1 cellular context compared by ENCODE assay signal in the genomic region with DNA sequence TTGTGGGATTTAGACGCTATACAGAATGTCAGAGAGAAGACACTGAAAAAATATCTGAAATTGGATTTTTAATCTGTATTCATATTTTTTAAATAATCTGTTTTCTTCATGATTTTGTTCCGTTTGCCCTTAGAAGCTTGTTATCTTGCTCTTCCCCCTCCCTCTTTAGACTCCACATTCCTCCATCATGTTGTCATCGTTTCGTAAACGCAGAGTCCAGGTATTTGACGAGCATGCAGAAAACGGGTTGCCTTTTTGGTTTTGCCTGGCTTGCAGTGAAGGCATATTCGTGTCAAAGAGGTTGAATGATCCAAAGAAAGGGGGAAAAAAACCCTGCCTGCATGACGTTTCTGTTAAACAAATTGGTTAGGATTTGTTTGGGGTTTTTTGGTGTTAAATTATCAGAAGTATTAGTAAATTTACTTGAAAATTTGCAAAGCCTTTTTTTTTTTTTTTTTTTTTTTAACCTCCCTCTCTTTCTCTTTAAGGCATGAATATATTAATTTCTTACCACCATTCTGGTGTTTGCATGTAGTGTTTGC.
TF ChIP-seq lines count a peak whose summit lies in the region.

No MANE protein-coding gene starts in this region.

TF ChIP-seq in HepG2, 621 proteins besides CTCF, POLR2A, EP300 and RAD21 (continued from another document and continues in another):
- TF ChIP-seq, protein P1, sequence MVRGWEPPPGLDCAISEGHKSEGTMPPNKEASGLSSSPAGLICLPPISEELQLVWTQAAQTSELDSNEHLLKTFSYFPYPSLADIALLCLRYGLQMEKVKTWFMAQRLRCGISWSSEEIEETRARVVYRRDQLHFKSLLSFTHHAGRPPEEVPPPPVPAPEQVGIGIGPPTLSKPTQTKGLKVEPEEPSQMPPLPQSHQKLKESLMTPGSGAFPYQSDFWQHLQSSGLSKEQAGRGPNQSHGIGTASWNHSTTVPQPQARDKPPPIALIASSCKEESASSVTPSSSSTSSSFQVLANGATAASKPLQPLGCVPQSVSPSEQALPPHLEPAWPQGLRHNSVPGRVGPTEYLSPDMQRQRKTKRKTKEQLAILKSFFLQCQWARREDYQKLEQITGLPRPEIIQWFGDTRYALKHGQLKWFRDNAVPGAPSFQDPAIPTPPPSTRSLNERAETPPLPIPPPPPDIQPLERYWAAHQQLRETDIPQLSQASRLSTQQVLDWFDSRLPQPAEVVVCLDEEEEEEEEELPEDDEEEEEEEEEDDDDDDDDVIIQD (CRISPR knock-in tag; IDR thresholded peaks at IDR 0.05; ENCODE audit: low read depth), result no peak
- TF ChIP-seq ZNF737 (CRISPR knock-in tag; IDR thresholded peaks at IDR 0.05; ENCODE audit: borderline replicate concordance), result no peak
- no peak for TF ChIP-seq ZNF558 (CRISPR knock-in tag; IDR thresholded peaks at IDR 0.05; ENCODE audit: borderline replicate concordance)
- TF ChIP-seq FOXJ3 (CRISPR knock-in tag; IDR thresholded peaks at IDR 0.05; ENCODE audit: borderline replicate concordance), result no peak
- no peak for TF ChIP-seq GZF1 (CRISPR knock-in tag; IDR thresholded peaks at IDR 0.05)
- TF ChIP-seq FOXK1 (CRISPR knock-in tag; IDR thresholded peaks at IDR 0.05; ENCODE audit: borderline replicate concordance, low read depth), result peak; percentile 30; the same call in 1 of the 2 replicates
- no peak for TF ChIP-seq MXD4 (CRISPR knock-in tag; IDR thresholded peaks at IDR 0.05)
- TF ChIP-seq, protein P2, sequence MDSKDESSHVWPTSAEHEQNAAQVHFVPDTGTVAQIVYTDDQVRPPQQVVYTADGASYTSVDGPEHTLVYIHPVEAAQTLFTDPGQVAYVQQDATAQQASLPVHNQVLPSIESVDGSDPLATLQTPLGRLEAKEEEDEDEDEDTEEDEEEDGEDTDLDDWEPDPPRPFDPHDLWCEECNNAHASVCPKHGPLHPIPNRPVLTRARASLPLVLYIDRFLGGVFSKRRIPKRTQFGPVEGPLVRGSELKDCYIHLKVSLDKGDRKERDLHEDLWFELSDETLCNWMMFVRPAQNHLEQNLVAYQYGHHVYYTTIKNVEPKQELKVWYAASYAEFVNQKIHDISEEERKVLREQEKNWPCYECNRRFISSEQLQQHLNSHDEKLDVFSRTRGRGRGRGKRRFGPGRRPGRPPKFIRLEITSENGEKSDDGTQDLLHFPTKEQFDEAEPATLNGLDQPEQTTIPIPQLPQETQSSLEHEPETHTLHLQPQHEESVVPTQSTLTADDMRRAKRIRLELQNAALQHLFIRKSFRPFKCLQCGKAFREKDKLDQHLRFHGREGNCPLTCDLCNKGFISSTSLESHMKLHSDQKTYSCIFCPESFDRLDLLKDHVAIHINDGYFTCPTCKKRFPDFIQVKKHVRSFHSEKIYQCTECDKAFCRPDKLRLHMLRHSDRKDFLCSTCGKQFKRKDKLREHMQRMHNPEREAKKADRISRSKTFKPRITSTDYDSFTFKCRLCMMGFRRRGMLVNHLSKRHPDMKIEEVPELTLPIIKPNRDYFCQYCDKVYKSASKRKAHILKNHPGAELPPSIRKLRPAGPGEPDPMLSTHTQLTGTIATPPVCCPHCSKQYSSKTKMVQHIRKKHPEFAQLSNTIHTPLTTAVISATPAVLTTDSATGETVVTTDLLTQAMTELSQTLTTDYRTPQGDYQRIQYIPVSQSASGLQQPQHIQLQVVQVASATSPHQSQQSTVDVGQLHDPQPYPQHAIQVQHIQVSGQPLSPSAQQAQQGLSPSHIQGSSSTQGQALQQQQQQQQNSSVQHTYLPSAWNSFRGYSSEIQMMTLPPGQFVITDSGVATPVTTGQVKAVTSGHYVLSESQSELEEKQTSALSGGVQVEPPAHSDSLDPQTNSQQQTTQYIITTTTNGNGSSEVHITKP (CRISPR knock-in tag; IDR thresholded peaks at IDR 0.05; ENCODE audit: low read depth), result no peak
- TF ChIP-seq, protein P3, sequence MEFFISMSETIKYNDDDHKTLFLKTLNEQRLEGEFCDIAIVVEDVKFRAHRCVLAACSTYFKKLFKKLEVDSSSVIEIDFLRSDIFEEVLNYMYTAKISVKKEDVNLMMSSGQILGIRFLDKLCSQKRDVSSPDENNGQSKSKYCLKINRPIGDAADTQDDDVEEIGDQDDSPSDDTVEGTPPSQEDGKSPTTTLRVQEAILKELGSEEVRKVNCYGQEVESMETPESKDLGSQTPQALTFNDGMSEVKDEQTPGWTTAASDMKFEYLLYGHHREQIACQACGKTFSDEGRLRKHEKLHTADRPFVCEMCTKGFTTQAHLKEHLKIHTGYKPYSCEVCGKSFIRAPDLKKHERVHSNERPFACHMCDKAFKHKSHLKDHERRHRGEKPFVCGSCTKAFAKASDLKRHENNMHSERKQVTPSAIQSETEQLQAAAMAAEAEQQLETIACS (CRISPR knock-in tag; IDR thresholded peaks at IDR 0.05), result 0 out of 2 replicates have a peak, but pooled peaks have one; percentile 35
- no peak for TF ChIP-seq ZNF552 (CRISPR knock-in tag; IDR thresholded peaks at IDR 0.05; ENCODE audit: borderline replicate concordance)
- TF ChIP-seq KDM1A (CRISPR knock-in tag; IDR thresholded peaks at IDR 0.05), result peak; percentile 40; the same call in 1 of the 2 replicates
- TF ChIP-seq, protein P4, sequence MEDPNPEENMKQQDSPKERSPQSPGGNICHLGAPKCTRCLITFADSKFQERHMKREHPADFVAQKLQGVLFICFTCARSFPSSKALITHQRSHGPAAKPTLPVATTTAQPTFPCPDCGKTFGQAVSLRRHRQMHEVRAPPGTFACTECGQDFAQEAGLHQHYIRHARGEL (CRISPR knock-in tag; IDR thresholded peaks at IDR 0.05), result no peak
- TF ChIP-seq ZNF230 (CRISPR knock-in tag; IDR thresholded peaks at IDR 0.05), result no peak
- TF ChIP-seq, protein P5, sequence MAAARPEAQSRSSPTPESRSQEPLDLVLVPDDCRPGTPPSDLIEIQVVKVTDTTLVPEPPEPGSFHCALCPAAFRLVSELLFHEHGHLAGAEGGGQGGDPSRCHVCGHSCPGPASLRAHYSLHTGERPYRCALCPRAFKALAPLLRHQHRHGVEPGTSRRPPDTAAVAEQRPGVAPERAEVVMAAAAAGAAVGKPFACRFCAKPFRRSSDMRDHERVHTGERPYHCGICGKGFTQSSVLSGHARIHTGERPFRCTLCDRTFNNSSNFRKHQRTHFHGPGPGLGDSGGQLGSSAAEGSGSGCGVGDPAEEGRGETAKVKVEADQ (CRISPR knock-in tag; IDR thresholded peaks at IDR 0.05; ENCODE audit: borderline replicate concordance), result no peak
- peak; percentile 30; the same call in 1 of the 2 replicates for TF ChIP-seq CREB1 (IDR thresholded peaks at IDR 0.05)
- no peak; the same call in 1 of the 2 replicates for TF ChIP-seq CREB1 (CRISPR knock-in tag; IDR thresholded peaks at IDR 0.05)
- TF ChIP-seq, protein P6, sequence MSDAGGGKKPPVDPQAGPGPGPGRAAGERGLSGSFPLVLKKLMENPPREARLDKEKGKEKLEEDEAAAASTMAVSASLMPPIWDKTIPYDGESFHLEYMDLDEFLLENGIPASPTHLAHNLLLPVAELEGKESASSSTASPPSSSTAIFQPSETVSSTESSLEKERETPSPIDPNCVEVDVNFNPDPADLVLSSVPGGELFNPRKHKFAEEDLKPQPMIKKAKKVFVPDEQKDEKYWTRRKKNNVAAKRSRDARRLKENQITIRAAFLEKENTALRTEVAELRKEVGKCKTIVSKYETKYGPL (CRISPR knock-in tag; IDR thresholded peaks at IDR 0.05), result no peak
- no peak for TF ChIP-seq ZNF264 (CRISPR knock-in tag; IDR thresholded peaks at IDR 0.05)
- TF ChIP-seq ZBTB7B (CRISPR knock-in tag; IDR thresholded peaks at IDR 0.05), result no peak
- no peak for TF ChIP-seq SMAD1 (CRISPR knock-in tag; IDR thresholded peaks at IDR 0.05; ENCODE audit: borderline replicate concordance, low read depth)
- TF ChIP-seq, protein P7, sequence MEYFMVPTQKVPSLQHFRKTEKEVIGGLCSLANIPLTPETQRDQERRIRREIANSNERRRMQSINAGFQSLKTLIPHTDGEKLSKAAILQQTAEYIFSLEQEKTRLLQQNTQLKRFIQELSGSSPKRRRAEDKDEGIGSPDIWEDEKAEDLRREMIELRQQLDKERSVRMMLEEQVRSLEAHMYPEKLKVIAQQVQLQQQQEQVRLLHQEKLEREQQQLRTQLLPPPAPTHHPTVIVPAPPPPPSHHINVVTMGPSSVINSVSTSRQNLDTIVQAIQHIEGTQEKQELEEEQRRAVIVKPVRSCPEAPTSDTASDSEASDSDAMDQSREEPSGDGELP (IDR thresholded peaks at IDR 0.05; ENCODE audit: borderline replicate concordance, low read depth), result no peak
- no peak for TF ChIP-seq RARG (CRISPR knock-in tag; IDR thresholded peaks at IDR 0.05; ENCODE audit: low read depth)
- TF ChIP-seq, protein P8, sequence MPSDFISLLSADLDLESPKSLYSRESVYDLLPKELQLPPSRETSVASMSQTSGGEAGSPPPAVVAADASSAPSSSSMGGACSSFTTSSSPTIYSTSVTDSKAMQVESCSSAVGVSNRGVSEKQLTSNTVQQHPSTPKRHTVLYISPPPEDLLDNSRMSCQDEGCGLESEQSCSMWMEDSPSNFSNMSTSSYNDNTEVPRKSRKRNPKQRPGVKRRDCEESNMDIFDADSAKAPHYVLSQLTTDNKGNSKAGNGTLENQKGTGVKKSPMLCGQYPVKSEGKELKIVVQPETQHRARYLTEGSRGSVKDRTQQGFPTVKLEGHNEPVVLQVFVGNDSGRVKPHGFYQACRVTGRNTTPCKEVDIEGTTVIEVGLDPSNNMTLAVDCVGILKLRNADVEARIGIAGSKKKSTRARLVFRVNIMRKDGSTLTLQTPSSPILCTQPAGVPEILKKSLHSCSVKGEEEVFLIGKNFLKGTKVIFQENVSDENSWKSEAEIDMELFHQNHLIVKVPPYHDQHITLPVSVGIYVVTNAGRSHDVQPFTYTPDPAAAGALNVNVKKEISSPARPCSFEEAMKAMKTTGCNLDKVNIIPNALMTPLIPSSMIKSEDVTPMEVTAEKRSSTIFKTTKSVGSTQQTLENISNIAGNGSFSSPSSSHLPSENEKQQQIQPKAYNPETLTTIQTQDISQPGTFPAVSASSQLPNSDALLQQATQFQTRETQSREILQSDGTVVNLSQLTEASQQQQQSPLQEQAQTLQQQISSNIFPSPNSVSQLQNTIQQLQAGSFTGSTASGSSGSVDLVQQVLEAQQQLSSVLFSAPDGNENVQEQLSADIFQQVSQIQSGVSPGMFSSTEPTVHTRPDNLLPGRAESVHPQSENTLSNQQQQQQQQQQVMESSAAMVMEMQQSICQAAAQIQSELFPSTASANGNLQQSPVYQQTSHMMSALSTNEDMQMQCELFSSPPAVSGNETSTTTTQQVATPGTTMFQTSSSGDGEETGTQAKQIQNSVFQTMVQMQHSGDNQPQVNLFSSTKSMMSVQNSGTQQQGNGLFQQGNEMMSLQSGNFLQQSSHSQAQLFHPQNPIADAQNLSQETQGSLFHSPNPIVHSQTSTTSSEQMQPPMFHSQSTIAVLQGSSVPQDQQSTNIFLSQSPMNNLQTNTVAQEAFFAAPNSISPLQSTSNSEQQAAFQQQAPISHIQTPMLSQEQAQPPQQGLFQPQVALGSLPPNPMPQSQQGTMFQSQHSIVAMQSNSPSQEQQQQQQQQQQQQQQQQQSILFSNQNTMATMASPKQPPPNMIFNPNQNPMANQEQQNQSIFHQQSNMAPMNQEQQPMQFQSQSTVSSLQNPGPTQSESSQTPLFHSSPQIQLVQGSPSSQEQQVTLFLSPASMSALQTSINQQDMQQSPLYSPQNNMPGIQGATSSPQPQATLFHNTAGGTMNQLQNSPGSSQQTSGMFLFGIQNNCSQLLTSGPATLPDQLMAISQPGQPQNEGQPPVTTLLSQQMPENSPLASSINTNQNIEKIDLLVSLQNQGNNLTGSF (CRISPR knock-in tag; IDR thresholded peaks at IDR 0.05), result no peak
- TF ChIP-seq GFI1 (CRISPR knock-in tag; IDR thresholded peaks at IDR 0.05; ENCODE audit: borderline replicate concordance), result no peak
- TF ChIP-seq, protein P9, sequence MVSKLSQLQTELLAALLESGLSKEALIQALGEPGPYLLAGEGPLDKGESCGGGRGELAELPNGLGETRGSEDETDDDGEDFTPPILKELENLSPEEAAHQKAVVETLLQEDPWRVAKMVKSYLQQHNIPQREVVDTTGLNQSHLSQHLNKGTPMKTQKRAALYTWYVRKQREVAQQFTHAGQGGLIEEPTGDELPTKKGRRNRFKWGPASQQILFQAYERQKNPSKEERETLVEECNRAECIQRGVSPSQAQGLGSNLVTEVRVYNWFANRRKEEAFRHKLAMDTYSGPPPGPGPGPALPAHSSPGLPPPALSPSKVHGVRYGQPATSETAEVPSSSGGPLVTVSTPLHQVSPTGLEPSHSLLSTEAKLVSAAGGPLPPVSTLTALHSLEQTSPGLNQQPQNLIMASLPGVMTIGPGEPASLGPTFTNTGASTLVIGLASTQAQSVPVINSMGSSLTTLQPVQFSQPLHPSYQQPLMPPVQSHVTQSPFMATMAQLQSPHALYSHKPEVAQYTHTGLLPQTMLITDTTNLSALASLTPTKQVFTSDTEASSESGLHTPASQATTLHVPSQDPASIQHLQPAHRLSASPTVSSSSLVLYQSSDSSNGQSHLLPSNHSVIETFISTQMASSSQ (IDR thresholded peaks at IDR 0.05; ENCODE audit: low read depth), result no peak
- TF ChIP-seq, protein P9 (CRISPR knock-in tag; IDR thresholded peaks at IDR 0.05; ENCODE audit: borderline replicate concordance), result no peak
- TF ChIP-seq, protein P10, sequence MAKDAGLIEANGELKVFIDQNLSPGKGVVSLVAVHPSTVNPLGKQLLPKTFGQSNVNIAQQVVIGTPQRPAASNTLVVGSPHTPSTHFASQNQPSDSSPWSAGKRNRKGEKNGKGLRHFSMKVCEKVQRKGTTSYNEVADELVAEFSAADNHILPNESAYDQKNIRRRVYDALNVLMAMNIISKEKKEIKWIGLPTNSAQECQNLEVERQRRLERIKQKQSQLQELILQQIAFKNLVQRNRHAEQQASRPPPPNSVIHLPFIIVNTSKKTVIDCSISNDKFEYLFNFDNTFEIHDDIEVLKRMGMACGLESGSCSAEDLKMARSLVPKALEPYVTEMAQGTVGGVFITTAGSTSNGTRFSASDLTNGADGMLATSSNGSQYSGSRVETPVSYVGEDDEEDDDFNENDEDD (CRISPR knock-in tag; IDR thresholded peaks at IDR 0.05; ENCODE audit: borderline replicate concordance), result peak; percentile 17; the same call in 1 of the 2 replicates
- no peak for TF ChIP-seq ZNF589 (CRISPR knock-in tag; conservative IDR thresholded peaks at IDR 0.05)
- TF ChIP-seq ZNF326 (CRISPR knock-in tag; IDR thresholded peaks at IDR 0.05; ENCODE audit: borderline replicate concordance), result no peak
- no peak for TF ChIP-seq MTF1 (CRISPR knock-in tag; IDR thresholded peaks at IDR 0.05)
